Comparison of ENCODE assay signal across 20 cellular contexts in genomic region chr20:19908586-19908985, GRCh38.
"Had no signal": no experiment of that assay in that cellular context is flagged by ENCODE, and none has a peak within 500 bp of the region (broad histone marks: within the 10 kb centered on the region; RNA-seq: fewer than 3 reads in every experiment).

No MANE protein-coding gene starts in this region.

- H3K4me3 ChIP-seq: esophagus muscularis mucosa, left lung, mucosa of descending colon, psoas muscle, sigmoid colon, skin epidermis, stomach, thyroid gland, uterus had no signal

- H3K27me3 Mint-ChIP-seq: central memory CD8-positive, alpha-beta T cell; type B pancreatic cell had no signal

- H3K27ac ChIP-seq: epithelial cell of prostate, foreskin keratinocyte, neutrophil, psoas muscle, thyroid gland, uterus had no signal

- H3K36me3 Mint-ChIP-seq: naive thymus-derived CD8-positive, alpha-beta T cell had no signal

- DNase-seq: effector memory CD8-positive, alpha-beta T cell; foreskin keratinocyte; islet precursor cell; left lung; mammary epithelial cell; mucosa of descending colon; naive thymus-derived CD8-positive, alpha-beta T cell; psoas muscle; sigmoid colon; stimulated activated CD4-positive, alpha-beta T cell treated with anti-CD3 and anti-CD28 coated beads, Interleukin-12 subunit alpha, Interleukin-12 subunit beta, amount 100 ng/mL, for 4 hours; stimulated activated naive CD4-positive, alpha-beta T cell; stomach; thyroid gland; uterus had no signal

- H3K9me3 ChIP-seq: esophagus muscularis mucosa, left lung, mucosa of descending colon, neutrophil, psoas muscle, sigmoid colon, stomach, thyroid gland, uterus had no signal

- H3K27me3 ChIP-seq: esophagus muscularis mucosa, foreskin keratinocyte, left lung, neutrophil, sigmoid colon, stomach, thyroid gland, uterus had no signal

- H3K4me1 ChIP-seq: uterus had no signal

- H3K4me1 Mint-ChIP-seq: central memory CD8-positive, alpha-beta T cell had no signal

- H3K36me3 ChIP-seq: left lung, neutrophil, stomach, thyroid gland, uterus had no signal

- H3K27ac Mint-ChIP-seq: effector memory CD8-positive, alpha-beta T cell; naive thymus-derived CD8-positive, alpha-beta T cell; type B pancreatic cell had no signal

- H3K9me3 Mint-ChIP-seq: central memory CD8-positive, alpha-beta T cell; effector memory CD8-positive, alpha-beta T cell; naive thymus-derived CD8-positive, alpha-beta T cell; type B pancreatic cell had no signal

- H3K4me3 Mint-ChIP-seq: central memory CD8-positive, alpha-beta T cell; effector memory CD8-positive, alpha-beta T cell; naive thymus-derived CD8-positive, alpha-beta T cell; type B pancreatic cell had no signal
